Comparison of ENCODE assay signal across 1 cellular context in the genomic region with DNA sequence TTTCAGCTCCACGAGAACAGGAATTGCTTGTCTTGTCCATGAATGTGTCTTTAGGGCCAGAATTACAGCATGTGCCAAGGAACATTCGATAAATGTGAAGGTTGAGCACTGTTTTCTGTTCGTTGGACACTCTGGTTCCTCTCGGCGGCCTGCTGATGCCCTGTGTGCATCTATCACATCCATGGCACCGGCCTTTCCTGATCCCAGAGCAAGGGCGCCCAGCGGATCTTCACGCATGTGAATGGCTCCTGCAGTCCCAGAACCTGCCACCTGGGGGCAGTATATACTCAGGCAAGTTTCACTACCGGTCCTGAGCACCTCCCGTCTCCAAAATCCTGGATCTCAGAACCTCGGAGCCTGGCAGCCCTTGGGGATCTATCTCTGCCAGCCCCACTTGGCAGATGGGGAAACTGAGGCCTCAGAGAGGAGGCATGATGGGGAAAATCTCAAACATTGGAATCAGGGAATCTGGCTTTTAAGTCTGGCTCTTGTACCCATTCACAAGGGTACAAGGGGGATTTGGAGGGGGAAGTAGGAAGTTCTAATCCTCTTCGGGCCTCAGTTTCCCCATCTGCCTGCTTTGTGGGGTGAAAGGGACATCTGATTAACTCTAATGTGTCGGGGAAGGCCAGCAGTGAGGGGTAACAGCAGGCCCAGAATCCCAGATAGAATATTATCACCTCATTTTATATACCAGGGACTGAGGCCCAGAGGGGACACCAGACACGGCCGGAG.
A peak's percentile ranks its signal among the peaks of the same experiment; 100 is the strongest.
TF ChIP-seq lines count a peak whose summit lies in the region.

No MANE protein-coding gene starts in this region.

TF ChIP-seq in HepG2, 621 proteins besides CTCF, POLR2A, EP300 and RAD21 (continued from another document and continues in another):
- no peak for TF ChIP-seq NR2F6 (IDR thresholded peaks at IDR 0.05)
- 0 out of 2 replicates have a peak, but pooled peaks have one; percentile 29 for TF ChIP-seq NR2F6 (CRISPR knock-in tag; IDR thresholded peaks at IDR 0.05)
- no peak for TF ChIP-seq GTF3A (CRISPR knock-in tag; conservative IDR thresholded peaks at IDR 0.05)
- TF ChIP-seq, protein P1, sequence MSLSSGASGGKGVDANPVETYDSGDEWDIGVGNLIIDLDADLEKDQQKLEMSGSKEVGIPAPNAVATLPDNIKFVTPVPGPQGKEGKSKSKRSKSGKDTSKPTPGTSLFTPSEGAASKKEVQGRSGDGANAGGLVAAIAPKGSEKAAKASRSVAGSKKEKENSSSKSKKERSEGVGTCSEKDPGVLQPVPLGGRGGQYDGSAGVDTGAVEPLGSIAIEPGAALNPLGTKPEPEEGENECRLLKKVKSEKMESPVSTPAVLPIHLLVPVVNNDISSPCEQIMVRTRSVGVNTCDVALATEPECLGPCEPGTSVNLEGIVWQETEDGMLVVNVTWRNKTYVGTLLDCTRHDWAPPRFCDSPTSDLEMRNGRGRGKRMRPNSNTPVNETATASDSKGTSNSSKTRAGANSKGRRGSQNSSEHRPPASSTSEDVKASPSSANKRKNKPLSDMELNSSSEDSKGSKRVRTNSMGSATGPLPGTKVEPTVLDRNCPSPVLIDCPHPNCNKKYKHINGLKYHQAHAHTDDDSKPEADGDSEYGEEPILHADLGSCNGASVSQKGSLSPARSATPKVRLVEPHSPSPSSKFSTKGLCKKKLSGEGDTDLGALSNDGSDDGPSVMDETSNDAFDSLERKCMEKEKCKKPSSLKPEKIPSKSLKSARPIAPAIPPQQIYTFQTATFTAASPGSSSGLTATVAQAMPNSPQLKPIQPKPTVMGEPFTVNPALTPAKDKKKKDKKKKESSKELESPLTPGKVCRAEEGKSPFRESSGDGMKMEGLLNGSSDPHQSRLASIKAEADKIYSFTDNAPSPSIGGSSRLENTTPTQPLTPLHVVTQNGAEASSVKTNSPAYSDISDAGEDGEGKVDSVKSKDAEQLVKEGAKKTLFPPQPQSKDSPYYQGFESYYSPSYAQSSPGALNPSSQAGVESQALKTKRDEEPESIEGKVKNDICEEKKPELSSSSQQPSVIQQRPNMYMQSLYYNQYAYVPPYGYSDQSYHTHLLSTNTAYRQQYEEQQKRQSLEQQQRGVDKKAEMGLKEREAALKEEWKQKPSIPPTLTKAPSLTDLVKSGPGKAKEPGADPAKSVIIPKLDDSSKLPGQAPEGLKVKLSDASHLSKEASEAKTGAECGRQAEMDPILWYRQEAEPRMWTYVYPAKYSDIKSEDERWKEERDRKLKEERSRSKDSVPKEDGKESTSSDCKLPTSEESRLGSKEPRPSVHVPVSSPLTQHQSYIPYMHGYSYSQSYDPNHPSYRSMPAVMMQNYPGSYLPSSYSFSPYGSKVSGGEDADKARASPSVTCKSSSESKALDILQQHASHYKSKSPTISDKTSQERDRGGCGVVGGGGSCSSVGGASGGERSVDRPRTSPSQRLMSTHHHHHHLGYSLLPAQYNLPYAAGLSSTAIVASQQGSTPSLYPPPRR (CRISPR knock-in tag; IDR thresholded peaks at IDR 0.05; ENCODE audit: borderline replicate concordance), result 0 out of 2 replicates have a peak, but pooled peaks have one; percentile 5
- peak; percentile 61; the same call in 1 of the 2 replicates for TF ChIP-seq TBX2 (CRISPR knock-in tag; IDR thresholded peaks at IDR 0.05; ENCODE audit: borderline replicate concordance)
- TF ChIP-seq, protein P2, sequence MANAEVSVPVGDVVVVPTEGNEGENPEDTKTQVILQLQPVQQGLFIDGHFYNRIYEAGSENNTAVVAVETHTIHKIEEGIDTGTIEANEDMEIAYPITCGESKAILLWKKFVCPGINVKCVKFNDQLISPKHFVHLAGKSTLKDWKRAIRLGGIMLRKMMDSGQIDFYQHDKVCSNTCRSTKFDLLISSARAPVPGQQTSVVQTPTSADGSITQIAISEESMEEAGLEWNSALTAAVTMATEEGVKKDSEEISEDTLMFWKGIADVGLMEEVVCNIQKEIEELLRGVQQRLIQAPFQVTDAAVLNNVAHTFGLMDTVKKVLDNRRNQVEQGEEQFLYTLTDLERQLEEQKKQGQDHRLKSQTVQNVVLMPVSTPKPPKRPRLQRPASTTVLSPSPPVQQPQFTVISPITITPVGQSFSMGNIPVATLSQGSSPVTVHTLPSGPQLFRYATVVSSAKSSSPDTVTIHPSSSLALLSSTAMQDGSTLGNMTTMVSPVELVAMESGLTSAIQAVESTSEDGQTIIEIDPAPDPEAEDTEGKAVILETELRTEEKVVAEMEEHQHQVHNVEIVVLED (CRISPR knock-in tag; IDR thresholded peaks at IDR 0.05; ENCODE audit: borderline replicate concordance), result peak; percentile 35; the same call in 1 of the 2 replicates
- peak; percentile 38; the same call in 1 of the 2 replicates for TF ChIP-seq GATAD1 (CRISPR knock-in tag; IDR thresholded peaks at IDR 0.05)
- TF ChIP-seq ZNF33B (CRISPR knock-in tag; IDR thresholded peaks at IDR 0.05), result peak; percentile 61; the same call in 1 of the 2 replicates
- 0 out of 2 replicates have a peak, but pooled peaks have one; percentile 66 for TF ChIP-seq ZNF24 (IDR thresholded peaks at IDR 0.05)
- TF ChIP-seq, protein P3, sequence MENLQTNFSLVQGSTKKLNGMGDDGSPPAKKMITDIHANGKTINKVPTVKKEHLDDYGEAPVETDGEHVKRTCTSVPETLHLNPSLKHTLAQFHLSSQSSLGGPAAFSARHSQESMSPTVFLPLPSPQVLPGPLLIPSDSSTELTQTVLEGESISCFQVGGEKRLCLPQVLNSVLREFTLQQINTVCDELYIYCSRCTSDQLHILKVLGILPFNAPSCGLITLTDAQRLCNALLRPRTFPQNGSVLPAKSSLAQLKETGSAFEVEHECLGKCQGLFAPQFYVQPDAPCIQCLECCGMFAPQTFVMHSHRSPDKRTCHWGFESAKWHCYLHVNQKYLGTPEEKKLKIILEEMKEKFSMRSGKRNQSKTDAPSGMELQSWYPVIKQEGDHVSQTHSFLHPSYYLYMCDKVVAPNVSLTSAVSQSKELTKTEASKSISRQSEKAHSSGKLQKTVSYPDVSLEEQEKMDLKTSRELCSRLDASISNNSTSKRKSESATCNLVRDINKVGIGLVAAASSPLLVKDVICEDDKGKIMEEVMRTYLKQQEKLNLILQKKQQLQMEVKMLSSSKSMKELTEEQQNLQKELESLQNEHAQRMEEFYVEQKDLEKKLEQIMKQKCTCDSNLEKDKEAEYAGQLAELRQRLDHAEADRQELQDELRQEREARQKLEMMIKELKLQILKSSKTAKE (CRISPR knock-in tag; IDR thresholded peaks at IDR 0.05; ENCODE audit: borderline replicate concordance), result no peak
- TF ChIP-seq NFIC (IDR thresholded peaks at IDR 0.05; ENCODE audit: low read length), result no peak
- TF ChIP-seq KLF11 (CRISPR knock-in tag; IDR thresholded peaks at IDR 0.05), result 0 out of 2 replicates have a peak, but pooled peaks have one; percentile 32
- TF ChIP-seq KLF6 (CRISPR knock-in tag; IDR thresholded peaks at IDR 0.05), result peak; percentile 72; the same call in 1 of the 2 replicates
- TF ChIP-seq MIER2 (CRISPR knock-in tag; IDR thresholded peaks at IDR 0.05), result peak; percentile 75; the same call in 1 of the 2 replicates
- peak; percentile 84; the same call in 1 of the 2 replicates for TF ChIP-seq NKX3-1 (CRISPR knock-in tag; IDR thresholded peaks at IDR 0.05)
- TF ChIP-seq, protein P4, sequence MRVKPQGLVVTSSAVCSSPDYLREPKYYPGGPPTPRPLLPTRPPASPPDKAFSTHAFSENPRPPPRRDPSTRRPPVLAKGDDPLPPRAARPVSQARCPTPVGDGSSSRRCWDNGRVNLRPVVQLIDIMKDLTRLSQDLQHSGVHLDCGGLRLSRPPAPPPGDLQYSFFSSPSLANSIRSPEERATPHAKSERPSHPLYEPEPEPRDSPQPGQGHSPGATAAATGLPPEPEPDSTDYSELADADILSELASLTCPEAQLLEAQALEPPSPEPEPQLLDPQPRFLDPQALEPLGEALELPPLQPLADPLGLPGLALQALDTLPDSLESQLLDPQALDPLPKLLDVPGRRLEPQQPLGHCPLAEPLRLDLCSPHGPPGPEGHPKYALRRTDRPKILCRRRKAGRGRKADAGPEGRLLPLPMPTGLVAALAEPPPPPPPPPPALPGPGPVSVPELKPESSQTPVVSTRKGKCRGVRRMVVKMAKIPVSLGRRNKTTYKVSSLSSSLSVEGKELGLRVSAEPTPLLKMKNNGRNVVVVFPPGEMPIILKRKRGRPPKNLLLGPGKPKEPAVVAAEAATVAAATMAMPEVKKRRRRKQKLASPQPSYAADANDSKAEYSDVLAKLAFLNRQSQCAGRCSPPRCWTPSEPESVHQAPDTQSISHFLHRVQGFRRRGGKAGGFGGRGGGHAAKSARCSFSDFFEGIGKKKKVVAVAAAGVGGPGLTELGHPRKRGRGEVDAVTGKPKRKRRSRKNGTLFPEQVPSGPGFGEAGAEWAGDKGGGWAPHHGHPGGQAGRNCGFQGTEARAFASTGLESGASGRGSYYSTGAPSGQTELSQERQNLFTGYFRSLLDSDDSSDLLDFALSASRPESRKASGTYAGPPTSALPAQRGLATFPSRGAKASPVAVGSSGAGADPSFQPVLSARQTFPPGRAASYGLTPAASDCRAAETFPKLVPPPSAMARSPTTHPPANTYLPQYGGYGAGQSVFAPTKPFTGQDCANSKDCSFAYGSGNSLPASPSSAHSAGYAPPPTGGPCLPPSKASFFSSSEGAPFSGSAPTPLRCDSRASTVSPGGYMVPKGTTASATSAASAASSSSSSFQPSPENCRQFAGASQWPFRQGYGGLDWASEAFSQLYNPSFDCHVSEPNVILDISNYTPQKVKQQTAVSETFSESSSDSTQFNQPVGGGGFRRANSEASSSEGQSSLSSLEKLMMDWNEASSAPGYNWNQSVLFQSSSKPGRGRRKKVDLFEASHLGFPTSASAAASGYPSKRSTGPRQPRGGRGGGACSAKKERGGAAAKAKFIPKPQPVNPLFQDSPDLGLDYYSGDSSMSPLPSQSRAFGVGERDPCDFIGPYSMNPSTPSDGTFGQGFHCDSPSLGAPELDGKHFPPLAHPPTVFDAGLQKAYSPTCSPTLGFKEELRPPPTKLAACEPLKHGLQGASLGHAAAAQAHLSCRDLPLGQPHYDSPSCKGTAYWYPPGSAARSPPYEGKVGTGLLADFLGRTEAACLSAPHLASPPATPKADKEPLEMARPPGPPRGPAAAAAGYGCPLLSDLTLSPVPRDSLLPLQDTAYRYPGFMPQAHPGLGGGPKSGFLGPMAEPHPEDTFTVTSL (CRISPR knock-in tag; IDR thresholded peaks at IDR 0.05; ENCODE audit: borderline replicate concordance), result no peak
- TF ChIP-seq, protein P5, sequence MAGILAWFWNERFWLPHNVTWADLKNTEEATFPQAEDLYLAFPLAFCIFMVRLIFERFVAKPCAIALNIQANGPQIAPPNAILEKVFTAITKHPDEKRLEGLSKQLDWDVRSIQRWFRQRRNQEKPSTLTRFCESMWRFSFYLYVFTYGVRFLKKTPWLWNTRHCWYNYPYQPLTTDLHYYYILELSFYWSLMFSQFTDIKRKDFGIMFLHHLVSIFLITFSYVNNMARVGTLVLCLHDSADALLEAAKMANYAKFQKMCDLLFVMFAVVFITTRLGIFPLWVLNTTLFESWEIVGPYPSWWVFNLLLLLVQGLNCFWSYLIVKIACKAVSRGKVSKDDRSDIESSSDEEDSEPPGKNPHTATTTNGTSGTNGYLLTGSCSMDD (CRISPR knock-in tag; IDR thresholded peaks at IDR 0.05), result peak; percentile 70; the same call in 1 of the 2 replicates
- no peak for TF ChIP-seq ZNF367 (CRISPR knock-in tag; IDR thresholded peaks at IDR 0.05; ENCODE audit: borderline replicate concordance)
- peak; percentile 14; the same call in 1 of the 2 replicates for TF ChIP-seq ZNF552 (CRISPR knock-in tag; IDR thresholded peaks at IDR 0.05; ENCODE audit: borderline replicate concordance)
- TF ChIP-seq, protein P6, sequence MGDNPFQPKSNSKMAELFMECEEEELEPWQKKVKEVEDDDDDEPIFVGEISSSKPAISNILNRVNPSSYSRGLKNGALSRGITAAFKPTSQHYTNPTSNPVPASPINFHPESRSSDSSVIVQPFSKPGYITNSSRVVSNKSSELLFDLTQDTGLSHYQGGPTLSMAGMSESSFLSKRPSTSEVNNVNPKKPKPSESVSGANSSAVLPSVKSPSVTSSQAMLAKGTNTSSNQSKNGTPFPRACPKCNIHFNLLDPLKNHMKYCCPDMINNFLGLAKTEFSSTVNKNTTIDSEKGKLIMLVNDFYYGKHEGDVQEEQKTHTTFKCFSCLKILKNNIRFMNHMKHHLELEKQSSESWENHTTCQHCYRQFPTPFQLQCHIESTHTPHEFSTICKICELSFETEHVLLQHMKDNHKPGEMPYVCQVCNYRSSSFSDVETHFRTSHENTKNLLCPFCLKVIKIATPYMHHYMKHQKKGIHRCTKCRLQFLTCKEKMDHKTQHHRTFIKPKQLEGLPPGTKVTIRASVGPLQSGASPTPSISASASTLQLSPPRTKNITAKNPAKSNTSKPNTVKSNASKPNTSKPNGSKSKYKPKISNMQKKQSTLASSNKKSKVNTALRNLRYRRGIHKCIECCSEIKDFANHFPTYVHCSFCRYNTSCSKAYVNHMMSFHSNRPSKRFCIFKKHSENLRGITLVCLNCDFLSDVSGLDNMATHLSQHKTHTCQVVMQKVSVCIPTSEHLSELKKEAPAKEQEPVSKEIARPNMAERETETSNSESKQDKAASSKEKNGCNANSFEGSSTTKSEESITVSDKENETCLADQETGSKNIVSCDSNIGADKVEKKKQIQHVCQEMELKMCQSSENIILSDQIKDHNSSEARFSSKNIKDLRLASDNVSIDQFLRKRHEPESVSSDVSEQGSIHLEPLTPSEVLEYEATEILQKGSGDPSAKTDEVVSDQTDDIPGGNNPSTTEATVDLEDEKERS (CRISPR knock-in tag; IDR thresholded peaks at IDR 0.05), result 0 out of 2 replicates have a peak, but pooled peaks have one; percentile 20
- TF ChIP-seq ZNF629 (CRISPR knock-in tag; conservative IDR thresholded peaks at IDR 0.05), result peak; percentile 93
- TF ChIP-seq SIX4 (CRISPR knock-in tag; IDR thresholded peaks at IDR 0.05), result 0 out of 2 replicates have a peak, but pooled peaks have one; percentile 39
- peak; percentile 86 for TF ChIP-seq KDM2A (CRISPR knock-in tag; IDR thresholded peaks at IDR 0.05; ENCODE audit: borderline replicate concordance, low read depth)
- TF ChIP-seq, protein P7, sequence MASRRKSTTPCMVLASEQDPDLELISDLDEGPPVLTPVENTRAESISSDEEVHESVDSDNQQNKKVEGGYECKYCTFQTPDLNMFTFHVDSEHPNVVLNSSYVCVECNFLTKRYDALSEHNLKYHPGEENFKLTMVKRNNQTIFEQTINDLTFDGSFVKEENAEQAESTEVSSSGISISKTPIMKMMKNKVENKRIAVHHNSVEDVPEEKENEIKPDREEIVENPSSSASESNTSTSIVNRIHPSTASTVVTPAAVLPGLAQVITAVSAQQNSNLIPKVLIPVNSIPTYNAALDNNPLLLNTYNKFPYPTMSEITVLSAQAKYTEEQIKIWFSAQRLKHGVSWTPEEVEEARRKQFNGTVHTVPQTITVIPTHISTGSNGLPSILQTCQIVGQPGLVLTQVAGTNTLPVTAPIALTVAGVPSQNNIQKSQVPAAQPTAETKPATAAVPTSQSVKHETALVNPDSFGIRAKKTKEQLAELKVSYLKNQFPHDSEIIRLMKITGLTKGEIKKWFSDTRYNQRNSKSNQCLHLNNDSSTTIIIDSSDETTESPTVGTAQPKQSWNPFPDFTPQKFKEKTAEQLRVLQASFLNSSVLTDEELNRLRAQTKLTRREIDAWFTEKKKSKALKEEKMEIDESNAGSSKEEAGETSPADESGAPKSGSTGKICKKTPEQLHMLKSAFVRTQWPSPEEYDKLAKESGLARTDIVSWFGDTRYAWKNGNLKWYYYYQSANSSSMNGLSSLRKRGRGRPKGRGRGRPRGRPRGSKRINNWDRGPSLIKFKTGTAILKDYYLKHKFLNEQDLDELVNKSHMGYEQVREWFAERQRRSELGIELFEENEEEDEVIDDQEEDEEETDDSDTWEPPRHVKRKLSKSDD (CRISPR knock-in tag; IDR thresholded peaks at IDR 0.05; ENCODE audit: low read depth), result peak; percentile 41; the same call in 1 of the 2 replicates
- peak; percentile 75; the same call in 1 of the 2 replicates for TF ChIP-seq ZNF598 (CRISPR knock-in tag; IDR thresholded peaks at IDR 0.05; ENCODE audit: borderline replicate concordance)
- peak; percentile 68; the same call in 1 of the 2 replicates for TF ChIP-seq HOXA3 (CRISPR knock-in tag; IDR thresholded peaks at IDR 0.05)
